ENCODE assay signal across 39 cellular contexts in the genomic region with DNA sequence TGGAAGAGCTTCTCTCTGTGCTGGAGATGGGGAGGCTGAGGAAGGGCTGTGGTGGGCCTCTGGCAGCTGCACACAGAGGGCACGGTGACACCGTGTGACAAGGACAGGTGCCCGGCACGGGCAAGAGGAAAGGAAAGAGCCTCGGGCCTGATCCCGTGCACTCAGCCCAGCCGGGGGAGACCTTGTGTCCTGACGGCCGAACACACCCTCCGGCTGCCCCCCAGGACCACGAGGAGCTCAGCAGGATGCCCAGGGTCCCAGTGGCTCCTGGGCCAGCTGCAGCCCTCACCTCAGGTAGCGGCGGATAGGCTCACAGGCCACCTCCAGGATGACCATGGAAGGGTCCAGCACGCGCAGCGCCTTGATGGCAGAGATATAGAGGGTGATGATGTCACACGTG. TPM values are rescaled to one million over a fixed set of nuclear protein-coding genes. Genes with fewer than 3 reads are reported as not detected.
"Had no signal": no experiment of that assay in that cellular context is flagged by ENCODE, and none has a peak within 500 bp of the region (broad histone marks: within the 10 kb centered on the region; RNA-seq: fewer than 3 reads in every experiment).

No MANE protein-coding gene starts in this region.

- FAIRE-seq: astrocyte, TTC549 had no signal

- H3K27me3 ChIP-seq: adrenal gland, body of pancreas, brain microvascular endothelial cell, breast epithelium had no signal

- DNase-seq: activated B cell treated with CpG ODN at 0.5 μM for 24 hours; activated CD4-positive, alpha-beta memory T cell treated with anti-CD3 and anti-CD28 coated beads for 36 hours; activated CD4-positive, alpha-beta T cell treated with anti-CD3 and anti-CD28 coated beads for 4 hours; activated CD4-positive, alpha-beta T cell treated with anti-CD3 and anti-CD28 coated beads, Interleukin-2, amount 10 ng/mL, durations not matched to agents 24 days and 14 days; activated CD4-positive, alpha-beta T cell treated with anti-CD3 and anti-CD28 coated beads, Interleukin-2, amount 50 U/mL, for 1 hour; activated CD4-positive, alpha-beta T cell treated with anti-CD3 and anti-CD28 coated beads, Interleukin-2, amount 50 U/mL, for 4 hours; activated CD4-positive, CD25-positive, alpha-beta regulatory T cell treated with anti-CD3 and anti-CD28 coated beads, Interleukin-2, amount 50 U/mL, for 72 hours; activated CD8-positive, alpha-beta memory T cell treated with anti-CD3 and anti-CD28 coated beads, Interleukin-2, amount 50 U/mL, for 4 hours; activated CD8-positive, alpha-beta T cell treated with anti-CD3 and anti-CD28 coated beads for 36 hours; activated effector memory CD4-positive, alpha-beta T cell treated with anti-CD3 and anti-CD28 coated beads, Interleukin-2, amount 50 U/mL, for 16 hours; activated gamma-delta T cell treated with Interleukin-2 at 50 U/mL for 16 hours; activated naive CD4-positive, alpha-beta T cell; activated naive CD4-positive, alpha-beta T cell treated with anti-CD3 and anti-CD28 coated beads for 36 hours; activated naive CD4-positive, alpha-beta T cell treated with anti-CD3 and anti-CD28 coated beads, Interleukin-2, amount 50 U/mL, for 16 hours; activated naive CD8-positive, alpha-beta T cell treated with anti-CD3 and anti-CD28 coated beads for 36 hours; activated T-cell treated with anti-CD3 and anti-CD28 coated beads for 4 hours; activated T-cell treated with anti-CD3 and anti-CD28 coated beads, Interleukin-2, amount 50 U/mL, for 1 hour; activated T-cell treated with anti-CD3 and anti-CD28 coated beads, Interleukin-2, amount 50 U/mL, for 4 hours; activated T-cell treated with anti-CD3 and anti-CD28 coated beads, Interleukin-2, amount 50 U/mL, for 72 hours; adrenal gland; amniotic stem cell; aorta; body of pancreas; brain microvascular endothelial cell; central memory CD4-positive, alpha-beta T cell; T-helper 2 cell; T-helper 9 cell had no signal

- H3K27ac ChIP-seq: adrenal gland, body of pancreas, brain microvascular endothelial cell, breast epithelium, VCaP had no signal

- H3K4me3 Mint-ChIP-seq: activated B cell treated with CpG ODN at 0.5 μM for 24 hours; activated CD4-positive, alpha-beta memory T cell treated with anti-CD3 and anti-CD28 coated beads for 36 hours; activated CD4-positive, alpha-beta T cell treated with anti-CD3 and anti-CD28 coated beads, Interleukin-2, amount 10 ng/mL, durations not matched to agents 24 days and 14 days; activated CD8-positive, alpha-beta T cell treated with anti-CD3 and anti-CD28 coated beads for 36 hours; activated naive CD4-positive, alpha-beta T cell treated with anti-CD3 and anti-CD28 coated beads for 36 hours; activated naive CD8-positive, alpha-beta T cell treated with anti-CD3 and anti-CD28 coated beads for 36 hours; activated T-cell treated with anti-CD3 and anti-CD28 coated beads, Interleukin-2, amount 50 U/mL, for 4 hours; activated T-cell treated with anti-CD3 and anti-CD28 coated beads, Interleukin-2, amount 50 U/mL, for 72 hours; activated T-helper 1 cell treated with anti-CD3 and anti-CD28 coated beads, Interleukin-12 subunit alpha, Interleukin-12 subunit beta, Interleukin-2, Interleukin-4 antibody, amounts not matched to agents 30 ng/mL and 10 ng/mL and 1 ng/mL, durations not matched to agents 14 hours and 24 hours and 36 hours; activated T-helper 17 cell treated with anti-CD3 and anti-CD28 coated beads, Interleukin-2, amount 50 U/mL, for 72 hours; T-helper 1 cell treated with Interleukin-12 subunit alpha and Interleukin-12 subunit beta and Interleukin-4 antibody, amounts not matched to agents 30 μg/mL and 1 μg/mL, for 36 hours; T-helper 2 cell treated with Interferon-gamma antibody and Interleukin-4, amounts not matched to agents 5 μg/mL and 100 μg/mL, for 36 hours had no signal

- ATAC-seq: activated CD8-positive, alpha-beta T cell treated with anti-CD3 and anti-CD28 coated beads for 36 hours; activated naive CD4-positive, alpha-beta T cell treated with anti-CD3 and anti-CD28 coated beads, Interleukin-2, amount 50 U/mL, for 72 hours; activated T-cell treated with anti-CD3 and anti-CD28 coated beads, Interleukin-2, amount 50 U/mL, for 4 hours; activated T-cell treated with anti-CD3 and anti-CD28 coated beads, Interleukin-2, amount 50 U/mL, for 72 hours; activated T-helper 17 cell treated with anti-CD3 and anti-CD28 coated beads, Interleukin-2, amount 50 U/mL, for 72 hours; body of pancreas had no signal

- H3K9me3 Mint-ChIP-seq: activated B cell treated with CpG ODN at 0.5 μM for 24 hours; activated CD4-positive, alpha-beta memory T cell treated with anti-CD3 and anti-CD28 coated beads for 36 hours; activated CD4-positive, alpha-beta T cell treated with anti-CD3 and anti-CD28 coated beads, Interleukin-2, amount 10 ng/mL, durations not matched to agents 24 days and 14 days; activated CD8-positive, alpha-beta T cell treated with anti-CD3 and anti-CD28 coated beads for 36 hours; activated naive CD4-positive, alpha-beta T cell treated with anti-CD3 and anti-CD28 coated beads for 36 hours; activated naive CD4-positive, alpha-beta T cell treated with anti-CD3 and anti-CD28 coated beads, Interleukin-2, amount 50 U/mL, for 72 hours; activated naive CD8-positive, alpha-beta T cell treated with anti-CD3 and anti-CD28 coated beads for 36 hours; activated T-cell treated with anti-CD3 and anti-CD28 coated beads, Interleukin-2, amount 50 U/mL, for 4 hours; activated T-cell treated with anti-CD3 and anti-CD28 coated beads, Interleukin-2, amount 50 U/mL, for 72 hours; activated T-helper 1 cell treated with anti-CD3 and anti-CD28 coated beads, Interleukin-12 subunit alpha, Interleukin-12 subunit beta, Interleukin-2, Interleukin-4 antibody, amounts not matched to agents 30 ng/mL and 10 ng/mL and 1 ng/mL, durations not matched to agents 14 hours and 24 hours and 36 hours; activated T-helper 17 cell treated with anti-CD3 and anti-CD28 coated beads, Interleukin-2, amount 50 U/mL, for 72 hours; T-helper 1 cell treated with Interleukin-12 subunit alpha and Interleukin-12 subunit beta and Interleukin-4 antibody, amounts not matched to agents 30 μg/mL and 1 μg/mL, for 36 hours; T-helper 2 cell treated with Interferon-gamma antibody and Interleukin-4, amounts not matched to agents 5 μg/mL and 100 μg/mL, for 36 hours had no signal

- H3K4me3 ChIP-seq: adrenal gland, body of pancreas, breast epithelium had no signal

- H3K27ac Mint-ChIP-seq: activated B cell treated with CpG ODN at 0.5 μM for 24 hours; activated CD4-positive, alpha-beta memory T cell treated with anti-CD3 and anti-CD28 coated beads for 36 hours; activated CD4-positive, alpha-beta T cell treated with anti-CD3 and anti-CD28 coated beads, Interleukin-2, amount 10 ng/mL, durations not matched to agents 24 days and 14 days; activated CD8-positive, alpha-beta T cell treated with anti-CD3 and anti-CD28 coated beads for 36 hours; activated naive CD4-positive, alpha-beta T cell treated with anti-CD3 and anti-CD28 coated beads for 36 hours; activated naive CD4-positive, alpha-beta T cell treated with anti-CD3 and anti-CD28 coated beads, Interleukin-2, amount 50 U/mL, for 72 hours; activated naive CD8-positive, alpha-beta T cell treated with anti-CD3 and anti-CD28 coated beads for 36 hours; activated T-cell treated with anti-CD3 and anti-CD28 coated beads, Interleukin-2, amount 50 U/mL, for 72 hours; activated T-helper 1 cell treated with anti-CD3 and anti-CD28 coated beads, Interleukin-12 subunit alpha, Interleukin-12 subunit beta, Interleukin-2, Interleukin-4 antibody, amounts not matched to agents 30 ng/mL and 10 ng/mL and 1 ng/mL, durations not matched to agents 14 hours and 24 hours and 36 hours; activated T-helper 17 cell treated with anti-CD3 and anti-CD28 coated beads, Interleukin-2, amount 50 U/mL, for 72 hours; T-helper 1 cell treated with Interleukin-12 subunit alpha and Interleukin-12 subunit beta and Interleukin-4 antibody, amounts not matched to agents 30 μg/mL and 1 μg/mL, for 36 hours; T-helper 2 cell treated with Interferon-gamma antibody and Interleukin-4, amounts not matched to agents 5 μg/mL and 100 μg/mL, for 36 hours had no signal

- H3K9me3 ChIP-seq: adrenal gland, body of pancreas, breast epithelium had no signal

- H3K27me3 Mint-ChIP-seq: activated B cell treated with CpG ODN at 0.5 μM for 24 hours; activated CD4-positive, alpha-beta memory T cell treated with anti-CD3 and anti-CD28 coated beads for 36 hours; activated CD4-positive, alpha-beta T cell treated with anti-CD3 and anti-CD28 coated beads, Interleukin-2, amount 10 ng/mL, durations not matched to agents 24 days and 14 days; activated CD8-positive, alpha-beta T cell treated with anti-CD3 and anti-CD28 coated beads for 36 hours; activated naive CD8-positive, alpha-beta T cell treated with anti-CD3 and anti-CD28 coated beads for 36 hours; activated T-helper 17 cell treated with anti-CD3 and anti-CD28 coated beads, Interleukin-2, amount 50 U/mL, for 72 hours had no signal

RNA-seq across cellular contexts. Expression of gene TMEM210, which starts 11.0 kb away (rescaled TPM):
- total RNA-seq: activated B cell treated with CpG ODN at 0.5 μM for 24 hours; activated CD4-positive, alpha-beta memory T cell treated with anti-CD3 and anti-CD28 coated beads for 36 hours; activated CD4-positive, alpha-beta T cell treated with anti-CD3 and anti-CD28 coated beads, Interleukin-2, amount 10 ng/mL, durations not matched to agents 24 days and 14 days; activated CD8-positive, alpha-beta memory T cell treated with anti-CD3 and anti-CD28 coated beads for 36 hours; activated CD8-positive, alpha-beta T cell treated with anti-CD3 and anti-CD28 coated beads for 36 hours; activated naive CD4-positive, alpha-beta T cell treated with anti-CD3 and anti-CD28 coated beads for 36 hours; activated naive CD4-positive, alpha-beta T cell treated with anti-CD3 and anti-CD28 coated beads, Interleukin-2, amount 50 U/mL, for 72 hours; activated naive CD8-positive, alpha-beta T cell treated with anti-CD3 and anti-CD28 coated beads for 36 hours; activated T-cell treated with anti-CD3 and anti-CD28 coated beads, Interleukin-2, amount 50 U/mL, for 4 hours; activated T-helper 1 cell treated with anti-CD3 and anti-CD28 coated beads, Interleukin-12 subunit alpha, Interleukin-12 subunit beta, Interleukin-2, Interleukin-4 antibody, amounts not matched to agents 30 ng/mL and 10 ng/mL and 1 ng/mL, durations not matched to agents 14 hours and 24 hours and 36 hours; activated T-helper 17 cell treated with anti-CD3 and anti-CD28 coated beads, Interleukin-2, amount 50 U/mL, for 72 hours; adrenal gland; aorta; astrocyte; body of pancreas; breast epithelium; cardiac septum; cerebellum had no signal
- polyA plus RNA-seq: adrenal gland, aorta had no signal

RNA-seq across cellular contexts. Expression of gene LRRC26, which starts 13.0 kb away (rescaled TPM):
- total RNA-seq: activated CD4-positive, alpha-beta memory T cell treated with anti-CD3 and anti-CD28 coated beads for 36 hours; activated CD4-positive, alpha-beta T cell treated with anti-CD3 and anti-CD28 coated beads, Interleukin-2, amount 10 ng/mL, durations not matched to agents 24 days and 14 days; activated CD8-positive, alpha-beta memory T cell treated with anti-CD3 and anti-CD28 coated beads for 36 hours; activated CD8-positive, alpha-beta T cell treated with anti-CD3 and anti-CD28 coated beads for 36 hours; activated naive CD4-positive, alpha-beta T cell treated with anti-CD3 and anti-CD28 coated beads for 36 hours; activated naive CD4-positive, alpha-beta T cell treated with anti-CD3 and anti-CD28 coated beads, Interleukin-2, amount 50 U/mL, for 72 hours; activated naive CD8-positive, alpha-beta T cell treated with anti-CD3 and anti-CD28 coated beads for 36 hours; activated T-cell treated with anti-CD3 and anti-CD28 coated beads, Interleukin-2, amount 50 U/mL, for 72 hours; activated T-helper 17 cell treated with anti-CD3 and anti-CD28 coated beads, Interleukin-2, amount 50 U/mL, for 72 hours; adrenal gland; aorta; astrocyte; cardiac septum had no signal
- polyA plus RNA-seq: adrenal gland, aorta had no signal
